1 cellular context compared by ENCODE assay signal in genomic region chr1:54619749-54620148, GRCh38.
TF ChIP-seq lines count a peak whose summit lies in the region.

No MANE protein-coding gene starts in this region.

TF ChIP-seq in H1, 55 proteins besides CTCF, POLR2A, EP300 and RAD21:
- TF ChIP-seq E2F6 (IDR thresholded peaks at IDR 0.05) (no peak), SAP30 (IDR thresholded peaks at IDR 0.05; ENCODE audit: insufficient read depth, insufficient replicate concordance, low read length) (no peak), HDAC6 (IDR thresholded peaks at IDR 0.05; ENCODE audit: low read depth, low read length) (no peak), NANOG (IDR thresholded peaks at IDR 0.05; ENCODE audit: insufficient read depth, low read depth, low read length, poor library complexity, severe bottlenecking) (no peak), CBX8 (IDR thresholded peaks at IDR 0.05; ENCODE audit: borderline replicate concordance, low read depth, low read length) (no peak), TAF7 (optimal IDR thresholded peaks at IDR 0.05; ENCODE audit: borderline replicate concordance, low read depth, low read length) (no peak), RNF2 (IDR thresholded peaks at IDR 0.05; ENCODE audit: borderline replicate concordance, low read depth, low read length, missing control alignments, poor library complexity, severe bottlenecking) (no peak), MAFK (IDR thresholded peaks at IDR 0.05; ENCODE audit: low read depth, low read length) (no peak), EGR1 (IDR thresholded peaks at IDR 0.05; ENCODE audit: borderline replicate concordance, low read depth, low read length) (no peak), FOSL1 (IDR thresholded peaks at IDR 0.05; ENCODE audit: insufficient read depth, low read depth, low read length) (no peak), RBBP5 (IDR thresholded peaks at IDR 0.05; ENCODE audit: borderline replicate concordance, low read depth, low read length) (no peak), NRF1 (IDR thresholded peaks at IDR 0.05; ENCODE audit: low read depth, low read length) (no peak), ZNF274 (IDR thresholded peaks at IDR 0.05; ENCODE audit: borderline replicate concordance, extremely low read depth, low read length) (no peak), POU5F1 (IDR thresholded peaks at IDR 0.05; ENCODE audit: low read depth, low read length) (no peak), RFX5 (IDR thresholded peaks at IDR 0.05; ENCODE audit: borderline replicate concordance, low read depth, low read length) (no peak)
- TF ChIP-seq, protein P1, sequence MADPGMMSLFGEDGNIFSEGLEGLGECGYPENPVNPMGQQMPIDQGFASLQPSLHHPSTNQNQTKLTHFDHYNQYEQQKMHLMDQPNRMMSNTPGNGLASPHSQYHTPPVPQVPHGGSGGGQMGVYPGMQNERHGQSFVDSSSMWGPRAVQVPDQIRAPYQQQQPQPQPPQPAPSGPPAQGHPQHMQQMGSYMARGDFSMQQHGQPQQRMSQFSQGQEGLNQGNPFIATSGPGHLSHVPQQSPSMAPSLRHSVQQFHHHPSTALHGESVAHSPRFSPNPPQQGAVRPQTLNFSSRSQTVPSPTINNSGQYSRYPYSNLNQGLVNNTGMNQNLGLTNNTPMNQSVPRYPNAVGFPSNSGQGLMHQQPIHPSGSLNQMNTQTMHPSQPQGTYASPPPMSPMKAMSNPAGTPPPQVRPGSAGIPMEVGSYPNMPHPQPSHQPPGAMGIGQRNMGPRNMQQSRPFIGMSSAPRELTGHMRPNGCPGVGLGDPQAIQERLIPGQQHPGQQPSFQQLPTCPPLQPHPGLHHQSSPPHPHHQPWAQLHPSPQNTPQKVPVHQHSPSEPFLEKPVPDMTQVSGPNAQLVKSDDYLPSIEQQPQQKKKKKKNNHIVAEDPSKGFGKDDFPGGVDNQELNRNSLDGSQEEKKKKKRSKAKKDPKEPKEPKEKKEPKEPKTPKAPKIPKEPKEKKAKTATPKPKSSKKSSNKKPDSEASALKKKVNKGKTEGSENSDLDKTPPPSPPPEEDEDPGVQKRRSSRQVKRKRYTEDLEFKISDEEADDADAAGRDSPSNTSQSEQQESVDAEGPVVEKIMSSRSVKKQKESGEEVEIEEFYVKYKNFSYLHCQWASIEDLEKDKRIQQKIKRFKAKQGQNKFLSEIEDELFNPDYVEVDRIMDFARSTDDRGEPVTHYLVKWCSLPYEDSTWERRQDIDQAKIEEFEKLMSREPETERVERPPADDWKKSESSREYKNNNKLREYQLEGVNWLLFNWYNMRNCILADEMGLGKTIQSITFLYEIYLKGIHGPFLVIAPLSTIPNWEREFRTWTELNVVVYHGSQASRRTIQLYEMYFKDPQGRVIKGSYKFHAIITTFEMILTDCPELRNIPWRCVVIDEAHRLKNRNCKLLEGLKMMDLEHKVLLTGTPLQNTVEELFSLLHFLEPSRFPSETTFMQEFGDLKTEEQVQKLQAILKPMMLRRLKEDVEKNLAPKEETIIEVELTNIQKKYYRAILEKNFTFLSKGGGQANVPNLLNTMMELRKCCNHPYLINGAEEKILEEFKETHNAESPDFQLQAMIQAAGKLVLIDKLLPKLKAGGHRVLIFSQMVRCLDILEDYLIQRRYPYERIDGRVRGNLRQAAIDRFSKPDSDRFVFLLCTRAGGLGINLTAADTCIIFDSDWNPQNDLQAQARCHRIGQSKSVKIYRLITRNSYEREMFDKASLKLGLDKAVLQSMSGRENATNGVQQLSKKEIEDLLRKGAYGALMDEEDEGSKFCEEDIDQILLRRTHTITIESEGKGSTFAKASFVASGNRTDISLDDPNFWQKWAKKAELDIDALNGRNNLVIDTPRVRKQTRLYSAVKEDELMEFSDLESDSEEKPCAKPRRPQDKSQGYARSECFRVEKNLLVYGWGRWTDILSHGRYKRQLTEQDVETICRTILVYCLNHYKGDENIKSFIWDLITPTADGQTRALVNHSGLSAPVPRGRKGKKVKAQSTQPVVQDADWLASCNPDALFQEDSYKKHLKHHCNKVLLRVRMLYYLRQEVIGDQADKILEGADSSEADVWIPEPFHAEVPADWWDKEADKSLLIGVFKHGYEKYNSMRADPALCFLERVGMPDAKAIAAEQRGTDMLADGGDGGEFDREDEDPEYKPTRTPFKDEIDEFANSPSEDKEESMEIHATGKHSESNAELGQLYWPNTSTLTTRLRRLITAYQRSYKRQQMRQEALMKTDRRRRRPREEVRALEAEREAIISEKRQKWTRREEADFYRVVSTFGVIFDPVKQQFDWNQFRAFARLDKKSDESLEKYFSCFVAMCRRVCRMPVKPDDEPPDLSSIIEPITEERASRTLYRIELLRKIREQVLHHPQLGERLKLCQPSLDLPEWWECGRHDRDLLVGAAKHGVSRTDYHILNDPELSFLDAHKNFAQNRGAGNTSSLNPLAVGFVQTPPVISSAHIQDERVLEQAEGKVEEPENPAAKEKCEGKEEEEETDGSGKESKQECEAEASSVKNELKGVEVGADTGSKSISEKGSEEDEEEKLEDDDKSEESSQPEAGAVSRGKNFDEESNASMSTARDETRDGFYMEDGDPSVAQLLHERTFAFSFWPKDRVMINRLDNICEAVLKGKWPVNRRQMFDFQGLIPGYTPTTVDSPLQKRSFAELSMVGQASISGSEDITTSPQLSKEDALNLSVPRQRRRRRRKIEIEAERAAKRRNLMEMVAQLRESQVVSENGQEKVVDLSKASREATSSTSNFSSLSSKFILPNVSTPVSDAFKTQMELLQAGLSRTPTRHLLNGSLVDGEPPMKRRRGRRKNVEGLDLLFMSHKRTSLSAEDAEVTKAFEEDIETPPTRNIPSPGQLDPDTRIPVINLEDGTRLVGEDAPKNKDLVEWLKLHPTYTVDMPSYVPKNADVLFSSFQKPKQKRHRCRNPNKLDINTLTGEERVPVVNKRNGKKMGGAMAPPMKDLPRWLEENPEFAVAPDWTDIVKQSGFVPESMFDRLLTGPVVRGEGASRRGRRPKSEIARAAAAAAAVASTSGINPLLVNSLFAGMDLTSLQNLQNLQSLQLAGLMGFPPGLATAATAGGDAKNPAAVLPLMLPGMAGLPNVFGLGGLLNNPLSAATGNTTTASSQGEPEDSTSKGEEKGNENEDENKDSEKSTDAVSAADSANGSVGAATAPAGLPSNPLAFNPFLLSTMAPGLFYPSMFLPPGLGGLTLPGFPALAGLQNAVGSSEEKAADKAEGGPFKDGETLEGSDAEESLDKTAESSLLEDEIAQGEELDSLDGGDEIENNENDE (IDR thresholded peaks at IDR 0.05; ENCODE audit: insufficient replicate concordance, low read length) = no peak
- TF ChIP-seq, protein P2, sequence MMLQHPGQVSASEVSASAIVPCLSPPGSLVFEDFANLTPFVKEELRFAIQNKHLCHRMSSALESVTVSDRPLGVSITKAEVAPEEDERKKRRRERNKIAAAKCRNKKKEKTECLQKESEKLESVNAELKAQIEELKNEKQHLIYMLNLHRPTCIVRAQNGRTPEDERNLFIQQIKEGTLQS (IDR thresholded peaks at IDR 0.05; ENCODE audit: insufficient read depth, low read depth, low read length) = no peak
- TF ChIP-seq, protein P3, sequence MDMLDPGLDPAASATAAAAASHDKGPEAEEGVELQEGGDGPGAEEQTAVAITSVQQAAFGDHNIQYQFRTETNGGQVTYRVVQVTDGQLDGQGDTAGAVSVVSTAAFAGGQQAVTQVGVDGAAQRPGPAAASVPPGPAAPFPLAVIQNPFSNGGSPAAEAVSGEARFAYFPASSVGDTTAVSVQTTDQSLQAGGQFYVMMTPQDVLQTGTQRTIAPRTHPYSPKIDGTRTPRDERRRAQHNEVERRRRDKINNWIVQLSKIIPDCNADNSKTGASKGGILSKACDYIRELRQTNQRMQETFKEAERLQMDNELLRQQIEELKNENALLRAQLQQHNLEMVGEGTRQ (IDR thresholded peaks at IDR 0.05; ENCODE audit: low read length) = no peak
